Comparison of ENCODE assay signal across 16 cellular contexts in genomic region chr13:112641456-112641855, GRCh38. TPM values are rescaled to one million over a fixed set of nuclear protein-coding genes. Genes with fewer than 3 reads are reported as not detected.
A peak's percentile ranks its signal among the peaks of the same experiment; 100 is the strongest.
DNase-seq lines count a peak whose midpoint lies in the region; ATAC-seq and TF ChIP-seq lines count a peak whose summit lies in the region.
"Had no signal": no experiment of that assay in that cellular context is flagged by ENCODE, and none has a peak within 500 bp of the region (broad histone marks: within the 10 kb centered on the region; RNA-seq: fewer than 3 reads in every experiment).

No MANE protein-coding gene starts in this region.

- H3K79me2 ChIP-seq in GM23338 (replicated peaks; ENCODE audit: insufficient read depth) = no peaks in the 10 kb centered on the region

- ATAC-seq in GM23338 (no peak), sciatic nerve (no peak), GM19023 (IDR thresholded peaks at IDR 0.05; ENCODE audit: unreplicated experiment) (no peak)

- H4K20me1 ChIP-seq in BLaER1 (no peaks in the 10 kb centered on the region), GM23338 (replicated peaks; ENCODE audit: insufficient read depth) (no peaks in the 10 kb centered on the region)

- H3K4me1 ChIP-seq in BLaER1 = peaks cover 73% of the 10 kb centered on the region
- H3K4me1 ChIP-seq in GM23338 (ENCODE audit: insufficient read depth) = peaks cover 5% of the 10 kb centered on the region; the same call in 1 of the 2 replicates
- H3K4me1 ChIP-seq in endodermal cell (ENCODE audit: control insufficient read depth, insufficient read depth, low read length) = no peaks in the 10 kb centered on the region
- H3K4me1 ChIP-seq: HAP-1, SJSA1 had no signal

- H3K9me2 ChIP-seq in GM23338 (ENCODE audit: insufficient read depth) = no peaks in the 10 kb centered on the region

- H3K27ac ChIP-seq in BLaER1 = peak overlapping the region; percentile 84
- H3K27ac ChIP-seq in GM23338 (ENCODE audit: low read depth) = no peak overlapping the region
- no peak overlapping the region for H3K27ac ChIP-seq in endodermal cell (ENCODE audit: low read depth, low read length)
- H3K27ac ChIP-seq: PC-9, SJSA1 had no signal

- no peaks in the 10 kb centered on the region for H3K36me3 ChIP-seq in BLaER1
- no peaks in the 10 kb centered on the region for H3K36me3 ChIP-seq in GM23338 (ENCODE audit: insufficient read depth)
- H3K36me3 ChIP-seq in endodermal cell (ENCODE audit: control insufficient read depth, insufficient read depth, low read length) = no peaks in the 10 kb centered on the region
- H3K36me3 ChIP-seq: HAP-1, SJSA1 had no signal

- H3K9ac ChIP-seq in BLaER1 (no peak overlapping the region), endodermal cell (ENCODE audit: extremely low read depth, low read length, poor library complexity, severe bottlenecking) (no peak overlapping the region)

- H3K4me3 Mint-ChIP-seq in GM23338 (no peak overlapping the region), endodermal cell (no peak overlapping the region)
- no peak overlapping the region for H3K4me3 Mint-ChIP-seq in activated CD4-positive, alpha-beta T cell treated with anti-CD3 and anti-CD28 coated beads, Interleukin-2, amount 10 ng/mL, durations not matched to agents 24 days and 14 days
- H3K4me3 Mint-ChIP-seq: HFFc6 had no signal

- no peaks in the 10 kb centered on the region for H3F3A ChIP-seq in GM23338 (replicated peaks; ENCODE audit: low read depth)

- intact Hi-C loops in sciatic nerve (cut with DNase I) = loop anchor here (10.0 kb wide), 1 partner anchor 233 kb away; no protein-coding TSS in a partner anchor
- intact Hi-C loops in activated CD4-positive, alpha-beta T cell treated with anti-CD3 and anti-CD28 coated beads, Interleukin-2, amount 10 ng/mL, durations not matched to agents 24 days and 14 days (cut with micrococcal nuclease) = no loop called here
- intact Hi-C loops in head of caudate nucleus (cut with DNase I) = loop anchor here (5.0 kb wide), 1 partner anchor 231 kb away; no protein-coding TSS in a partner anchor

- no peak overlapping the region for H3K27ac Mint-ChIP-seq in GM23338
- H3K27ac Mint-ChIP-seq in endodermal cell = no peak overlapping the region
- H3K27ac Mint-ChIP-seq in activated CD4-positive, alpha-beta T cell treated with anti-CD3 and anti-CD28 coated beads, Interleukin-2, amount 10 ng/mL, durations not matched to agents 24 days and 14 days = no peak overlapping the region
- H3K27ac Mint-ChIP-seq: HFFc6 had no signal

- 97 to 98% methylated on average over 11 of the region's 11 CpGs for WGBS in endodermal cell (ENCODE audit: insufficient coverage in 1 of 2, insufficient read length in 1 of 2), 2 experiments

- H3K9me3 ChIP-seq in BLaER1 (no peaks in the 10 kb centered on the region), endodermal cell (ENCODE audit: control insufficient read depth, low read length) (no peaks in the 10 kb centered on the region)
- H3K9me3 ChIP-seq: HAP-1, SJSA1 had no signal

- H3K4me3 ChIP-seq in BLaER1 (no peak overlapping the region), GM23338 (no peak overlapping the region), endodermal cell (ENCODE audit: low read length) (no peak overlapping the region)
- H3K4me3 ChIP-seq: HAP-1, K562, PC-9, SJSA1 had no signal

- H3K9me3 Mint-ChIP-seq in GM23338 = no peaks in the 10 kb centered on the region
- H3K9me3 Mint-ChIP-seq in endodermal cell = no peaks in the 10 kb centered on the region
- H3K9me3 Mint-ChIP-seq in activated CD4-positive, alpha-beta T cell treated with anti-CD3 and anti-CD28 coated beads, Interleukin-2, amount 10 ng/mL, durations not matched to agents 24 days and 14 days = no peaks in the 10 kb centered on the region
- H3K9me3 Mint-ChIP-seq: HFFc6 had no signal

- peak overlapping the region; percentile 78; the same call in 1 of the 2 replicates for H2AFZ ChIP-seq in GM23338
- H2AFZ ChIP-seq: PC-9 had no signal

- peak overlapping the region; percentile 80 for H3K4me2 ChIP-seq in BLaER1
- H3K4me2 ChIP-seq in GM23338 = no peak overlapping the region
- H3K4me2 ChIP-seq: PC-9 had no signal

- no peaks in the 10 kb centered on the region for H3K27me3 ChIP-seq in BLaER1
- H3K27me3 ChIP-seq in GM23338 (ENCODE audit: insufficient read depth) = no peaks in the 10 kb centered on the region
- peaks cover 21% of the 10 kb centered on the region for H3K27me3 ChIP-seq in endodermal cell (ENCODE audit: control insufficient read depth, insufficient read depth, low read length, poor library complexity, severe bottlenecking)

- TF ChIP-seq CTCF in GM23338 (conservative IDR thresholded peaks at IDR 0.05; ENCODE audit: low read depth in 2 of 2) (no peak), endodermal cell (conservative IDR thresholded peaks at IDR 0.05) (no peak)

- H3K27me3 Mint-ChIP-seq in GM23338 (ENCODE audit: insufficient read depth, low read depth, poor library complexity) (peaks cover 11% of the 10 kb centered on the region), endodermal cell (ENCODE audit: insufficient read depth) (peaks cover 36% of the 10 kb centered on the region)
- peaks cover 21% of the 10 kb centered on the region for H3K27me3 Mint-ChIP-seq in activated CD4-positive, alpha-beta T cell treated with anti-CD3 and anti-CD28 coated beads, Interleukin-2, amount 10 ng/mL, durations not matched to agents 24 days and 14 days

- DNase-seq in GM23338 (ENCODE audit: low spot score) = no peak
- DNase-seq in endodermal cell = peak; percentile 26
- peak; percentile 36 for DNase-seq in sciatic nerve (ENCODE audit: low spot score)
- DNase-seq in activated CD4-positive, alpha-beta T cell treated with anti-CD3 and anti-CD28 coated beads, Interleukin-2, amount 10 ng/mL, durations not matched to agents 24 days and 14 days = no peak
- no peak for DNase-seq in head of caudate nucleus
- DNase-seq: DMS79 treated with DMSO at 0.1 percent for 48 hours, HFFc6, NCI-H1105, NCI-H2107, NCI-H524 treated with DMSO at 0.1 percent for 48 hours had no signal

- H3K4me1 Mint-ChIP-seq in GM23338 (peaks cover 18% of the 10 kb centered on the region), endodermal cell (peaks cover 2% of the 10 kb centered on the region)
- H3K4me1 Mint-ChIP-seq in activated CD4-positive, alpha-beta T cell treated with anti-CD3 and anti-CD28 coated beads, Interleukin-2, amount 10 ng/mL, durations not matched to agents 24 days and 14 days = peaks cover 10% of the 10 kb centered on the region

- no peaks in the 10 kb centered on the region for H3K36me3 Mint-ChIP-seq in GM23338 (ENCODE audit: low read depth)
- H3K36me3 Mint-ChIP-seq in endodermal cell (ENCODE audit: low read depth) = no peaks in the 10 kb centered on the region
- H3K36me3 Mint-ChIP-seq in activated CD4-positive, alpha-beta T cell treated with anti-CD3 and anti-CD28 coated beads, Interleukin-2, amount 10 ng/mL, durations not matched to agents 24 days and 14 days (ENCODE audit: low read depth) = no peaks in the 10 kb centered on the region

RNA-seq across cellular contexts. Expression of gene ATP11A, which starts 48.4 kb away (rescaled TPM):
- total RNA-seq in GM23338 (2014; rRNA removed; shearing (Covaris generic)) = 35.1 and 52.6 TPM in 2 replicates
- 12.3 and 12.8 TPM in 2 replicates for polyA plus RNA-seq in GM23338 (2016; fragmentation: Nextera tagmentation; extraction: Ambion mirVana)
- 100 to 1,000 TPM; 122 to 140 TPM for total RNA-seq in endodermal cell
- 32.6 TPM for polyA plus RNA-seq in endodermal cell (2013, experiment 1 of 2)
- polyA plus RNA-seq in endodermal cell (2013, experiment 2 of 2) = 30.0 TPM
- total RNA-seq in sciatic nerve = 75.6 TPM
- 79.4 and 80.6 TPM in 2 replicates for total RNA-seq in activated CD4-positive, alpha-beta T cell treated with anti-CD3 and anti-CD28 coated beads, Interleukin-2, amount 10 ng/mL, durations not matched to agents 24 days and 14 days

RNA-seq across cellular contexts. Expression of gene TUBGCP3, which starts 53.5 kb away (rescaled TPM):
- total RNA-seq in GM23338 (2014; rRNA removed; shearing (Covaris generic)) = 36.4 and 40.2 TPM in 2 replicates
- 12.4 and 12.8 TPM in 2 replicates for polyA plus RNA-seq in GM23338 (2016; fragmentation: Nextera tagmentation; extraction: Ambion mirVana)
- 10 to 100 TPM; 34.7 to 55.3 TPM for total RNA-seq in endodermal cell
- polyA plus RNA-seq in endodermal cell (2013, experiment 1 of 2) = 35.8 TPM
- polyA plus RNA-seq in endodermal cell (2013, experiment 2 of 2) = 32.8 TPM
- total RNA-seq in sciatic nerve = 48.9 TPM
- 64.0 and 69.3 TPM in 2 replicates for total RNA-seq in activated CD4-positive, alpha-beta T cell treated with anti-CD3 and anti-CD28 coated beads, Interleukin-2, amount 10 ng/mL, durations not matched to agents 24 days and 14 days

Comparison
In these comparisons a context has a peak if more than half of its experiments do, and no peak if none do; other contexts are left out.
1. DNase-seq: peak in endodermal cell (single experiment) and sciatic nerve (single experiment); none in GM23338 (single experiment), activated CD4-positive, alpha-beta T cell treated with anti-CD3 and anti-CD28 coated beads, Interleukin-2, amount 10 ng/mL, durations not matched to agents 24 days and 14 days (single experiment) and head of caudate nucleus (0 of 42).